ENCODE assay signal across 19 cellular contexts in genomic region chr6:143197377-143197776, GRCh38.
"Had no signal": no experiment of that assay in that cellular context is flagged by ENCODE, and none has a peak within 500 bp of the region (broad histone marks: within the 10 kb centered on the region; RNA-seq: fewer than 3 reads in every experiment).

No MANE protein-coding gene starts in this region.

- H3K27ac Mint-ChIP-seq: activated B cell treated with CpG ODN at 0.5 μM for 24 hours; activated CD4-positive, alpha-beta memory T cell treated with anti-CD3 and anti-CD28 coated beads, Interleukin-2, amount 10 ng/mL, durations not matched to agents 7 days and 5 days; activated naive CD4-positive, alpha-beta T cell treated with anti-CD3 and anti-CD28 coated beads, Interleukin-2, amount 10 ng/mL, durations not matched to agents 7 days and 5 days had no signal

- H3K4me1 Mint-ChIP-seq: activated B cell treated with CpG ODN at 0.5 μM for 24 hours; activated CD4-positive, alpha-beta memory T cell treated with anti-CD3 and anti-CD28 coated beads, Interleukin-2, amount 10 ng/mL, durations not matched to agents 7 days and 5 days; activated naive CD4-positive, alpha-beta T cell treated with anti-CD3 and anti-CD28 coated beads, Interleukin-2, amount 10 ng/mL, durations not matched to agents 7 days and 5 days had no signal

- H3K9me3 Mint-ChIP-seq: activated B cell treated with CpG ODN at 0.5 μM for 24 hours; activated CD4-positive, alpha-beta memory T cell treated with anti-CD3 and anti-CD28 coated beads, Interleukin-2, amount 10 ng/mL, durations not matched to agents 7 days and 5 days had no signal

- H3K4me3 Mint-ChIP-seq: activated B cell treated with CpG ODN at 0.5 μM for 24 hours; activated CD4-positive, alpha-beta memory T cell treated with anti-CD3 and anti-CD28 coated beads, Interleukin-2, amount 10 ng/mL, durations not matched to agents 7 days and 5 days; activated naive CD4-positive, alpha-beta T cell treated with anti-CD3 and anti-CD28 coated beads, Interleukin-2, amount 10 ng/mL, durations not matched to agents 7 days and 5 days had no signal

- DNase-seq: activated B cell treated with CpG ODN at 0.5 μM for 24 hours; activated CD4-positive, alpha-beta memory T cell treated with anti-CD3 and anti-CD28 coated beads, Interleukin-2, amount 10 ng/mL, durations not matched to agents 7 days and 5 days; activated CD4-positive, alpha-beta T cell treated with anti-CD3 and anti-CD28 coated beads for 48 hours; activated naive CD4-positive, alpha-beta T cell treated with anti-CD3 and anti-CD28 coated beads, Interleukin-2, amount 10 ng/mL, durations not matched to agents 7 days and 5 days; activated T-cell treated with anti-CD3 and anti-CD28 coated beads, Interleukin-2, amount 50 U/mL, for 1 hour; effector memory CD4-positive, alpha-beta T cell; esophagus squamous epithelium; hypothalamus; kidney; left ventricle myocardium inferior; mammary epithelial cell; midbrain; stimulated activated CD4-positive, alpha-beta T cell treated with anti-CD3 and anti-CD28 coated beads, Interleukin-2, amount 100 ng/mL, for 24 hours; stimulated activated naive CD4-positive, alpha-beta T cell treated with Interleukin-2 at 50 U/mL for 16 hours; T-helper 1 cell; T-helper 9 cell; thyroid gland had no signal

- H3K27me3 Mint-ChIP-seq: activated B cell treated with CpG ODN at 0.5 μM for 24 hours; activated CD4-positive, alpha-beta memory T cell treated with anti-CD3 and anti-CD28 coated beads, Interleukin-2, amount 10 ng/mL, durations not matched to agents 7 days and 5 days; activated naive CD4-positive, alpha-beta T cell treated with anti-CD3 and anti-CD28 coated beads, Interleukin-2, amount 10 ng/mL, durations not matched to agents 7 days and 5 days had no signal

- H3K4me3 ChIP-seq: ascending aorta, esophagus squamous epithelium, left ventricle myocardium inferior, right atrium auricular region, thyroid gland had no signal

- H3K36me3 Mint-ChIP-seq: activated naive CD4-positive, alpha-beta T cell treated with anti-CD3 and anti-CD28 coated beads, Interleukin-2, amount 10 ng/mL, durations not matched to agents 7 days and 5 days had no signal
